ENCODE assay signal across 18 cellular contexts in the genomic region with DNA sequence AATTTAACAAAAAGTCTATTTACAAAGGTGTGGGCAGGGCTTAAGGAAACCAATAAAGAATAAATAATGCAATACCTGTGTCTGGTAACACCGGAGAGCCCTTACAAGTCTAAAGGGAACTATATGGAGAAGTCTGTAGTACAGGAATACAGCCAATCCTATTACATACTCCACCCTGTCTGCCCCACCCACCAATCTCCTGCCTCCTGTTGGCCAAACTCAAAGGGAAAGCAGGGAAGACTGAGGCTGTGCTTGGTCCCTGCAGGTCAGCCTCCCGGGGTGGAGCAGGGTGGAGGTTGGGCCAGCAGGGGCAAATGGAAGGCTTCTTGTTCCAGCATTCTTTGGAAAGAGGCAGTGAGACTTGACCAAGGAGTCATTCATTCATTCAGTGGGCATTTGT. TPM values are rescaled to one million over a fixed set of nuclear protein-coding genes. Genes with fewer than 3 reads are reported as not detected.
"Had no signal": no experiment of that assay in that cellular context is flagged by ENCODE, and none has a peak within 500 bp of the region (broad histone marks: within the 10 kb centered on the region; RNA-seq: fewer than 3 reads in every experiment).

No MANE protein-coding gene starts in this region.

- DNase-seq: activated CD4-positive, alpha-beta T cell treated with anti-CD3 and anti-CD28 coated beads, Interleukin-2, amount 10 ng/mL, durations not matched to agents 7 days and 5 days; activated CD8-positive, alpha-beta memory T cell treated with anti-CD3 and anti-CD28 coated beads for 24 hours; activated gamma-delta T cell treated with Interleukin-2 at 50 U/mL for 16 hours; amygdala; body of pancreas; effector memory CD8-positive, alpha-beta T cell; gastrocnemius medialis; occipital lobe; small intestine; stimulated activated CD4-positive, alpha-beta T cell treated with anti-CD3 and anti-CD28 coated beads, Interleukin-4, amount 100 ng/mL, for 24 hours; stimulated activated naive CD4-positive, alpha-beta T cell had no signal

- H3K27me3 Mint-ChIP-seq: activated naive CD8-positive, alpha-beta T cell; dendritic cell treated with granulocyte-macrophage colony-stimulating factor and Interleukin-4, amounts not matched to agents 40 ng/mL and 50 ng/mL, for 4 days; natural killer cell treated with Interleukin-12 subunit alpha and Interleukin-12 subunit beta and Interleukin-15 and Interleukin-18, amount 100 ng/mL, for 72 hours; type B pancreatic cell had no signal

- H3K9me3 ChIP-seq: body of pancreas, gastrocnemius medialis had no signal

- H3K27ac ChIP-seq: epithelial cell of prostate, gastrocnemius medialis had no signal

- H3K27me3 ChIP-seq: body of pancreas, gastrocnemius medialis had no signal

- H3K36me3 Mint-ChIP-seq: activated naive CD8-positive, alpha-beta T cell; natural killer cell treated with Interleukin-12 subunit alpha and Interleukin-12 subunit beta and Interleukin-15 and Interleukin-18, amount 100 ng/mL, for 72 hours; type B pancreatic cell had no signal

- H3K4me1 ChIP-seq: gastrocnemius medialis had no signal

- H3K36me3 ChIP-seq: gastrocnemius medialis had no signal

- H3K9me3 Mint-ChIP-seq: activated CD4-positive, alpha-beta T cell treated with anti-CD3 and anti-CD28 coated beads, Interleukin-2, amount 10 ng/mL, durations not matched to agents 7 days and 5 days; dendritic cell treated with granulocyte-macrophage colony-stimulating factor and Interleukin-4, amounts not matched to agents 40 ng/mL and 50 ng/mL, for 4 days; effector memory CD8-positive, alpha-beta T cell; natural killer cell treated with Interleukin-12 subunit alpha and Interleukin-12 subunit beta and Interleukin-15 and Interleukin-18, amount 100 ng/mL, for 72 hours; type B pancreatic cell had no signal

- H3K4me3 Mint-ChIP-seq: activated CD4-positive, alpha-beta T cell treated with anti-CD3 and anti-CD28 coated beads, Interleukin-2, amount 10 ng/mL, durations not matched to agents 7 days and 5 days; activated naive CD8-positive, alpha-beta T cell; dendritic cell treated with granulocyte-macrophage colony-stimulating factor and Interleukin-4, amounts not matched to agents 40 ng/mL and 50 ng/mL, for 4 days; effector memory CD8-positive, alpha-beta T cell; natural killer cell treated with Interleukin-12 subunit alpha and Interleukin-12 subunit beta and Interleukin-15 and Interleukin-18, amount 100 ng/mL, for 72 hours; type B pancreatic cell had no signal

- H3K27ac Mint-ChIP-seq: activated CD4-positive, alpha-beta T cell treated with anti-CD3 and anti-CD28 coated beads, Interleukin-2, amount 10 ng/mL, durations not matched to agents 7 days and 5 days; activated naive CD8-positive, alpha-beta T cell; dendritic cell treated with granulocyte-macrophage colony-stimulating factor and Interleukin-4, amounts not matched to agents 40 ng/mL and 50 ng/mL, for 4 days; effector memory CD8-positive, alpha-beta T cell; natural killer cell treated with Interleukin-12 subunit alpha and Interleukin-12 subunit beta and Interleukin-15 and Interleukin-18, amount 100 ng/mL, for 72 hours had no signal

- H3K4me3 ChIP-seq: body of pancreas, gastrocnemius medialis had no signal

- ATAC-seq: body of pancreas; effector memory CD8-positive, alpha-beta T cell; gastrocnemius medialis; natural killer cell treated with Interleukin-12 subunit alpha and Interleukin-12 subunit beta and Interleukin-15 and Interleukin-18, amount 100 ng/mL, for 72 hours; right cardiac atrium had no signal

- H3K4me1 Mint-ChIP-seq: activated CD4-positive, alpha-beta T cell treated with anti-CD3 and anti-CD28 coated beads, Interleukin-2, amount 10 ng/mL, durations not matched to agents 7 days and 5 days had no signal

RNA-seq across cellular contexts. Expression of a gene that starts 31.5 kb away (rescaled TPM):
- total RNA-seq: activated CD4-positive, alpha-beta T cell treated with anti-CD3 and anti-CD28 coated beads, Interleukin-2, amount 10 ng/mL, durations not matched to agents 7 days and 5 days; gastrocnemius medialis; lung microvascular endothelial cell; natural killer cell treated with Interleukin-12 subunit alpha and Interleukin-12 subunit beta and Interleukin-15 and Interleukin-18, amount 100 ng/mL, for 72 hours had no signal
